9 cellular contexts compared by ENCODE assay signal in genomic region chr11:19951558-19952083, GRCh38.
A peak's percentile ranks its signal among the peaks of the same experiment; 100 is the strongest.
DNase-seq lines count a peak whose midpoint lies in the region; ATAC-seq and TF ChIP-seq lines count a peak whose summit lies in the region.
"Had no signal": no experiment of that assay in that cellular context is flagged by ENCODE, and none has a peak within 500 bp of the region (broad histone marks: within the 10 kb centered on the region; RNA-seq: fewer than 3 reads in every experiment).

No MANE protein-coding gene starts in this region.

- H3K56ac ChIP-seq in IMR-90 (ENCODE audit: extremely low read depth, insufficient read depth, low read length): no peak overlapping the region

- H3K27ac Mint-ChIP-seq in memory B cell: no peak overlapping the region

- in situ Hi-C loops in IMR-90 (cut with MboI; ENCODE audit: low sequenced_read_pairs): no loop called here

- H3K9me3 ChIP-seq in cardiac muscle cell (ENCODE audit: low read depth) (no peaks in the 10 kb centered on the region), IMR-90 (ENCODE audit: control insufficient read depth, insufficient read depth, low read length) (no peaks in the 10 kb centered on the region), PC-9 (ENCODE audit: insufficient read depth, low read depth) (no peaks in the 10 kb centered on the region)

- peak; percentile 56 for TF ChIP-seq CTCF in cardiac muscle cell (IDR thresholded peaks at IDR 0.05; ENCODE audit: low read depth, low read length)
- TF ChIP-seq CTCF in IMR-90 (conservative IDR thresholded peaks at IDR 0.05; ENCODE audit: low read depth, low read length): peak; percentile 73
- TF ChIP-seq CTCF in PC-9 (conservative IDR thresholded peaks at IDR 0.05): peak; percentile 85
- TF ChIP-seq CTCF in coronary artery (IDR thresholded peaks at IDR 0.05): no peak

- no peak for TF ChIP-seq POLR2A in IMR-90 (IDR thresholded peaks at IDR 0.05; ENCODE audit: low read depth, low read length)

- H2BK20ac ChIP-seq in IMR-90 (ENCODE audit: low read depth, low read length): 0 out of 2 replicates have a peak overlapping the region, but pooled peaks have one; percentile 27

- H4K20me1 ChIP-seq in IMR-90 (ENCODE audit: insufficient read depth, low read length) (peaks cover 15% of the 10 kb centered on the region; the same call in 1 of the 2 replicates), PC-9 (ENCODE audit: insufficient read depth) (no peaks in the 10 kb centered on the region)

- peak overlapping the region; percentile 85 for H3K4me3 Mint-ChIP-seq in memory B cell

- peak overlapping the region; percentile 46; the same call in 1 of the 2 replicates for H3K18ac ChIP-seq in IMR-90 (ENCODE audit: low read depth, low read length)

- no peak overlapping the region for H2BK15ac ChIP-seq in IMR-90 (ENCODE audit: low read depth, low read length)

- peak overlapping the region; percentile 23; the same call in 1 of the 2 replicates for H2BK120ac ChIP-seq in IMR-90 (ENCODE audit: low read depth, low read length)

- peak overlapping the region; percentile 27; the same call in 1 of the 2 replicates for H2AK5ac ChIP-seq in IMR-90 (ENCODE audit: low read depth, low read length)

- H3K9ac ChIP-seq in IMR-90 (ENCODE audit: low read depth, low read length): no peak overlapping the region; the same call in 1 of the 2 replicates

- no TSS peak for BruUV-seq in IMR-90 (replicated peaks; lab: Mats Ljungman, UMichigan)
- BruUV-seq in PC-9 (replicated peaks; lab: Mats Ljungman, UMichigan): no TSS peak

- H3K27me3 ChIP-seq in cardiac muscle cell: no peaks in the 10 kb centered on the region
- no peaks in the 10 kb centered on the region for H3K27me3 ChIP-seq in IMR-90 (ENCODE audit: control insufficient read depth, insufficient read depth, low read length)
- H3K27me3 ChIP-seq in PC-9 (ENCODE audit: insufficient read depth, low read depth): no peaks in the 10 kb centered on the region

- H4K91ac ChIP-seq in IMR-90 (ENCODE audit: insufficient read depth, low read depth, low read length): no peak overlapping the region

- no peaks in the 10 kb centered on the region for H3K79me2 ChIP-seq in PC-9 (ENCODE audit: low read depth)

- H3K4me3 ChIP-seq in cardiac muscle cell: no peak overlapping the region
- no peak overlapping the region; the same call in 1 of the 2 replicates for H3K4me3 ChIP-seq in IMR-90 (ENCODE audit: insufficient read depth, low read depth, low read length)
- H3K4me3 ChIP-seq in PC-9: no peak overlapping the region
- no peak overlapping the region for H3K4me3 ChIP-seq in coronary artery

- H3K9me2 ChIP-seq in PC-9 (ENCODE audit: insufficient read depth): no peaks in the 10 kb centered on the region

- peaks cover 9 to 34% of the 10 kb centered on the region in 2 experiments for H3K79me1 ChIP-seq in IMR-90 (ENCODE audit: low read depth in 1 of 2, low read length in 2 of 2)

- TF ChIP-seq RAD21 in IMR-90 (IDR thresholded peaks at IDR 0.05; ENCODE audit: low read length): peak; percentile 75

- H3F3A ChIP-seq in PC-9 (ENCODE audit: insufficient read depth, low read depth): no peaks in the 10 kb centered on the region; the same call in 1 of the 2 replicates

- no peaks in the 10 kb centered on the region for H3K36me3 ChIP-seq in cardiac muscle cell
- H3K36me3 ChIP-seq in IMR-90 (ENCODE audit: control insufficient read depth, insufficient read depth, low read length): peaks cover 12% of the 10 kb centered on the region
- no peaks in the 10 kb centered on the region for H3K36me3 ChIP-seq in PC-9 (ENCODE audit: low read depth)

- no CpG with 5 or more reads among the region's 5 CpGs for WGBS in IMR-90 (ENCODE audit: extremely low coverage in 2 of 2, insufficient read length in 1 of 2), 2 experiments

- dilution Hi-C loops in IMR-90 (cut with HindIII; ENCODE audit: low sequenced_read_pairs, unreplicated experiment): no loop called here

- H4K5ac ChIP-seq in IMR-90 (ENCODE audit: low read depth, low read length): no peak overlapping the region

- H2BK5ac ChIP-seq in IMR-90 (ENCODE audit: low read depth, low read length, poor library complexity, severe bottlenecking): no peak overlapping the region

- H2AK9ac ChIP-seq in IMR-90 (replicated peaks; ENCODE audit: low read depth, low read length, poor library complexity): no peak overlapping the region

- no peaks in the 10 kb centered on the region for H3K9me3 Mint-ChIP-seq in memory B cell

- H3K14ac ChIP-seq in IMR-90 (replicated peaks; ENCODE audit: low read depth, low read length): no peak overlapping the region

- POLR2A ChIA-PET in IMR-90 (lab: Charles Lee; ENCODE audit: unreplicated experiment): no interaction called here
- POLR2A ChIA-PET in PC-9 (lab: Charles Lee; ENCODE audit: unreplicated experiment): no interaction called here

- H3K27me3 Mint-ChIP-seq in memory B cell: peaks cover 12% of the 10 kb centered on the region

- H2AFZ ChIP-seq in IMR-90 (replicated peaks; ENCODE audit: low read length, poor library complexity) (no peak overlapping the region), PC-9 (no peak overlapping the region)

- H3K23ac ChIP-seq in IMR-90 (ENCODE audit: low read depth, low read length): no peak overlapping the region

- no peak overlapping the region for H4K8ac ChIP-seq in IMR-90 (ENCODE audit: low read depth in 2 of 2, low read length in 2 of 2)

- no peak for ATAC-seq in Right ventricle myocardium inferior
- peak; percentile 87 for ATAC-seq in GM21723 (IDR thresholded peaks at IDR 0.05; ENCODE audit: unreplicated experiment)
- ATAC-seq in IMR-90 (ENCODE audit: low read depth): peak; percentile 69
- peak; percentile 81 for ATAC-seq in memory B cell (ENCODE audit: low read depth)

- DNase-seq in cardiac muscle cell (ENCODE audit: low read depth in 1 of 2, low spot score in 1 of 2): peak; percentile 66 to 71
- DNase-seq in Right ventricle myocardium inferior (ENCODE audit: missing footprints): no peak
- peak; percentile 70 for DNase-seq in IMR-90
- DNase-seq in PC-9: peak in 1 of 2 experiments; percentile 47
- DNase-seq in coronary artery (ENCODE audit: low spot score): no peak
- DNase-seq in memory B cell (ENCODE audit: low spot score in 2 of 2): peak; percentile 32 to 40
- DNase-seq in amniotic stem cell (lab: John Stamatoyannopoulos, UW): no peak

- intact Hi-C loops in Right ventricle myocardium inferior (cut with DNase I): loop anchor here (2.0 to 5.0 kb wide), 4 partner anchors 97 to 411 kb away; partner anchors contain the start of gene HTATIP2
- intact Hi-C loops in IMR-90 (cut with micrococcal nuclease): loop anchor here (1.0 to 2.0 kb wide), 5 partner anchors 46 to 403 kb away; no protein-coding TSS in a partner anchor
- intact Hi-C loops in PC-9 (cut with micrococcal nuclease; ENCODE audit: unreplicated experiment): loop anchor here (1.0 to 10.0 kb wide), 6 partner anchors 46 to 403 kb away; no protein-coding TSS in a partner anchor

- peaks cover 5% of the 10 kb centered on the region for H3K4me1 Mint-ChIP-seq in memory B cell

- H3K27ac ChIP-seq in cardiac muscle cell (peak overlapping the region; percentile 7), IMR-90 (ENCODE audit: insufficient read depth, low read length) (no peak overlapping the region), PC-9 (no peak overlapping the region), coronary artery (peak overlapping the region; percentile 0 to 18)
- H3K27ac ChIP-seq: HL-60 had no signal

- H3K9me1 ChIP-seq in IMR-90 (ENCODE audit: insufficient read depth, low read length): peaks cover 10% of the 10 kb centered on the region; the same call in 1 of the 2 replicates

- CTCF ChIA-PET in IMR-90 (lab: Yijun Ruan, JAX) (interaction anchor here (0.7 to 3.7 kb wide), 6 partner anchors 12 to 183 kb away, joined by 3 to 23 read pairs (median 4); no protein-coding TSS in a partner anchor), PC-9 (lab: Charles Lee) (interaction anchor here (0.6 kb wide), 1 partner anchor 80 kb away, joined by 6 read pairs; no protein-coding TSS in a partner anchor)

- no peaks in the 10 kb centered on the region for H3K36me3 Mint-ChIP-seq in memory B cell

- H3K4me2 ChIP-seq in IMR-90 (ENCODE audit: low read depth, low read length) (peak overlapping the region; percentile 94), PC-9 (peak overlapping the region; percentile 10; the same call in 1 of the 2 replicates)

- no peak overlapping the region for H3K4ac ChIP-seq in IMR-90 (ENCODE audit: low read depth, low read length)

- H3K4me1 ChIP-seq in cardiac muscle cell (ENCODE audit: low read depth) (peaks cover 54% of the 10 kb centered on the region), IMR-90 (ENCODE audit: control insufficient read depth, insufficient read depth, low read length) (peaks cover 15% of the 10 kb centered on the region), PC-9 (replicated peaks; ENCODE audit: insufficient read depth) (peaks cover 3% of the 10 kb centered on the region; the same call in 1 of the 2 replicates)

TF ChIP-seq in IMR-90, 13 proteins besides CTCF, POLR2A, EP300 and RAD21:
- TF ChIP-seq SMC3 (IDR thresholded peaks at IDR 0.05; ENCODE audit: low read depth, low read length) (peak; percentile 68), USF2 (IDR thresholded peaks at IDR 0.05; ENCODE audit: low read depth, low read length) (no peak)

Comparison
In these comparisons a context has a peak if more than half of its experiments do, and no peak if none do; other contexts are left out.
1. DNase-seq: peak in cardiac muscle cell (2 of 2), IMR-90 (single experiment) and memory B cell (2 of 2); none in Right ventricle myocardium inferior (single experiment), coronary artery (single experiment) and amniotic stem cell (single experiment).
2. H3K27ac ChIP-seq: peak in cardiac muscle cell (single experiment) and coronary artery (2 of 2); none in IMR-90 (single experiment) and PC-9 (single experiment).